ENCODE assay signal across 21 cellular contexts in the genomic region with DNA sequence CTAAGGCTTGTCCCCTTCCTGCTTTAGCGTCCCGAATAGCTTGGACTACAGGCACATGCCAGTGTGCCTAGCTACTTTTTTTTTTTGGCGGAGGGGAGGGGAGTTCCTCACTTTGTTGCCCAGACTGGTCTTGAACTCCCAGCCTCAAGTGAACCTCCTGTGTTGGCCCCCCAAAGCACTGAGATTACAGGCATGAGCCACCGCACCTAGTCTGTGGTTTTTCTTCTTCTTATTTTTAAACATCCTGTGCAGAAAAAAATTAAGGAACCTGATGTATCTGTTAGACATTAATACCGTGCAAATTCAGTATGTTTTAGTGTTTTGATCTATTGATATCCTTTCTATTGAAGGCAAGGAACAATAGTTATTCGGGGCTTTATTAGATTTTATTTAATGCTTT. TPM values are rescaled to one million over a fixed set of nuclear protein-coding genes. Genes with fewer than 3 reads are reported as not detected.
A peak's percentile ranks its signal among the peaks of the same experiment; 100 is the strongest.
DNase-seq lines count a peak whose midpoint lies in the region; ATAC-seq and TF ChIP-seq lines count a peak whose summit lies in the region.
"Had no signal": no experiment of that assay in that cellular context is flagged by ENCODE, and none has a peak within 500 bp of the region (broad histone marks: within the 10 kb centered on the region; RNA-seq: fewer than 3 reads in every experiment).

No MANE protein-coding gene starts in this region.

- H3K27ac Mint-ChIP-seq in activated naive CD4-positive, alpha-beta T cell treated with anti-CD3 and anti-CD28 coated beads, Interleukin-2, amount 50 U/mL, for 72 hours: peak overlapping the region; percentile 72 to 80
- no peak overlapping the region for H3K27ac Mint-ChIP-seq in activated T-helper 17 cell treated with anti-CD3 and anti-CD28 coated beads, Interleukin-2, amount 50 U/mL, for 72 hours
- peak overlapping the region; percentile 19 for H3K27ac Mint-ChIP-seq in osteocyte (ENCODE audit: unreplicated experiment)

- H3K27me3 Mint-ChIP-seq in activated T-helper 17 cell treated with anti-CD3 and anti-CD28 coated beads, Interleukin-2, amount 50 U/mL, for 72 hours: no peaks in the 10 kb centered on the region
- H3K27me3 Mint-ChIP-seq in osteocyte (ENCODE audit: unreplicated experiment): no peaks in the 10 kb centered on the region

- no peak for ATAC-seq in activated naive CD4-positive, alpha-beta T cell treated with anti-CD3 and anti-CD28 coated beads, Interleukin-2, amount 50 U/mL, for 72 hours
- no peak for ATAC-seq in activated T-helper 17 cell treated with anti-CD3 and anti-CD28 coated beads, Interleukin-2, amount 50 U/mL, for 72 hours (replicated peaks)
- no peak for ATAC-seq in Right ventricle myocardium superior (ENCODE audit: poor library complexity)
- ATAC-seq: heart right ventricle, right cardiac atrium had no signal

- H3K36me3 Mint-ChIP-seq in activated naive CD4-positive, alpha-beta T cell treated with anti-CD3 and anti-CD28 coated beads, Interleukin-2, amount 50 U/mL, for 72 hours: peaks cover 0 to 48% of the 10 kb centered on the region in 2 donors
- peaks cover 39% of the 10 kb centered on the region for H3K36me3 Mint-ChIP-seq in activated T-helper 17 cell treated with anti-CD3 and anti-CD28 coated beads, Interleukin-2, amount 50 U/mL, for 72 hours (ENCODE audit: low read depth)
- H3K36me3 Mint-ChIP-seq in osteocyte (ENCODE audit: unreplicated experiment): peaks cover 2% of the 10 kb centered on the region

- H4K20me1 ChIP-seq in Karpas-422 (ENCODE audit: insufficient read depth, low read depth, low read length): no peaks in the 10 kb centered on the region

- peak overlapping the region; percentile 33 for H3K4me3 Mint-ChIP-seq in activated T-helper 17 cell treated with anti-CD3 and anti-CD28 coated beads, Interleukin-2, amount 50 U/mL, for 72 hours
- H3K4me3 Mint-ChIP-seq in osteocyte (ENCODE audit: unreplicated experiment): no peak overlapping the region

- no peak overlapping the region for H3K9ac ChIP-seq in Karpas-422 (ENCODE audit: low read length)

- H3K9me3 ChIP-seq in Karpas-422 (ENCODE audit: low read length): no peaks in the 10 kb centered on the region
- H3K9me3 ChIP-seq: heart right ventricle, left ventricle myocardium inferior, SJSA1, tibial artery had no signal

- no peaks in the 10 kb centered on the region for H3K27me3 ChIP-seq in Karpas-422 (ENCODE audit: low read length)
- H3K27me3 ChIP-seq: heart right ventricle, SJSA1, tibial artery had no signal

- H2AFZ ChIP-seq in Karpas-422 (ENCODE audit: low read length): no peak overlapping the region
- H2AFZ ChIP-seq: PC-9 had no signal

- no peak for DNase-seq in activated naive CD4-positive, alpha-beta T cell treated with anti-CD3 and anti-CD28 coated beads, Interleukin-2, amount 50 U/mL, for 72 hours (ENCODE audit: low spot score in 2 of 2)
- DNase-seq in activated naive CD4-positive, alpha-beta T cell (lab: John Stamatoyannopoulos, UW): no peak
- DNase-seq in Karpas-422 (no peak), osteocyte (ENCODE audit: extremely low spot score, unreplicated experiment) (no peak), Right ventricle myocardium superior (no peak), NCI-H1092 (lab: John Stamatoyannopoulos, UW) (no peak), NCI-H187 (lab: John Stamatoyannopoulos, UW) (no peak)
- DNase-seq: ACHN; activated CD8-positive, alpha-beta memory T cell treated with anti-CD3 and anti-CD28 coated beads, Interleukin-2, amount 50 U/mL, for 4 hours; activated gamma-delta T cell treated with Interleukin-2 at 50 U/mL for 16 hours; DMS79; heart right ventricle; left ventricle myocardium inferior; NCI-H1048; NCI-H2107; NCI-H526; PC-9; right cardiac atrium; tibial artery had no signal

- peaks cover 32% of the 10 kb centered on the region for H3K4me1 ChIP-seq in Karpas-422 (ENCODE audit: low read length)

- H3K9me2 ChIP-seq in Karpas-422 (replicated peaks; ENCODE audit: insufficient read depth, low read length): no peaks in the 10 kb centered on the region

- no peak overlapping the region for H3K4me3 ChIP-seq in Karpas-422 (ENCODE audit: low read length)
- H3K4me3 ChIP-seq: heart right ventricle, left ventricle myocardium inferior, PC-9, SJSA1, tibial artery had no signal

- peak overlapping the region; percentile 22 for H3K4me2 ChIP-seq in Karpas-422 (ENCODE audit: low read depth, low read length, poor library complexity, severe bottlenecking)
- H3K4me2 ChIP-seq: PC-9 had no signal

- H3K79me2 ChIP-seq in Karpas-422 (ENCODE audit: low read length): peaks cover 91% of the 10 kb centered on the region

- intact Hi-C loops in Right ventricle myocardium superior (cut with DNase I): no loop called here

- H3K36me3 ChIP-seq in Karpas-422 (ENCODE audit: insufficient read depth, low read length): no peaks in the 10 kb centered on the region
- H3K36me3 ChIP-seq: heart right ventricle, left ventricle myocardium inferior, tibial artery had no signal

- TF ChIP-seq CTCF in osteocyte (IDR thresholded peaks at IDR 0.05): no peak

- H3K9me3 Mint-ChIP-seq in activated naive CD4-positive, alpha-beta T cell treated with anti-CD3 and anti-CD28 coated beads, Interleukin-2, amount 50 U/mL, for 72 hours: peaks cover 0 to 9% of the 10 kb centered on the region in 2 donors
- H3K9me3 Mint-ChIP-seq in activated T-helper 17 cell treated with anti-CD3 and anti-CD28 coated beads, Interleukin-2, amount 50 U/mL, for 72 hours: no peaks in the 10 kb centered on the region
- H3K9me3 Mint-ChIP-seq in osteocyte (ENCODE audit: unreplicated experiment): no peaks in the 10 kb centered on the region

- H3K4me1 Mint-ChIP-seq in activated T-helper 17 cell treated with anti-CD3 and anti-CD28 coated beads, Interleukin-2, amount 50 U/mL, for 72 hours: peaks cover 35% of the 10 kb centered on the region
- H3K4me1 Mint-ChIP-seq in osteocyte (ENCODE audit: unreplicated experiment): peaks cover 15% of the 10 kb centered on the region

- peak overlapping the region; percentile 38 for H3K27ac ChIP-seq in Karpas-422 (ENCODE audit: low read length)
- H3K27ac ChIP-seq: heart right ventricle, left ventricle myocardium inferior, PC-9, SJSA1, tibial artery had no signal

RNA-seq across cellular contexts. Expression of a gene that starts 25.7 kb away (rescaled TPM):
- total RNA-seq in activated naive CD4-positive, alpha-beta T cell treated with anti-CD3 and anti-CD28 coated beads, Interleukin-2, amount 50 U/mL, for 72 hours: 10 to 100 TPM; 54.3 to 75.6 TPM
- 23.4 and 40.8 TPM in 2 replicates for total RNA-seq in Karpas-422 (2014; rRNA removed; shearing (Covaris generic); ENCODE audit: low replicate concordance)
- 10 to 100 TPM; 29.4 to 75.5 TPM for total RNA-seq in activated T-helper 17 cell treated with anti-CD3 and anti-CD28 coated beads, Interleukin-2, amount 50 U/mL, for 72 hours
- total RNA-seq in osteocyte (23.0 and 27.8 TPM in 2 replicates), Right ventricle myocardium superior (12.0 TPM)
